ENCODE assay signal across 8 cellular contexts in the genomic region with DNA sequence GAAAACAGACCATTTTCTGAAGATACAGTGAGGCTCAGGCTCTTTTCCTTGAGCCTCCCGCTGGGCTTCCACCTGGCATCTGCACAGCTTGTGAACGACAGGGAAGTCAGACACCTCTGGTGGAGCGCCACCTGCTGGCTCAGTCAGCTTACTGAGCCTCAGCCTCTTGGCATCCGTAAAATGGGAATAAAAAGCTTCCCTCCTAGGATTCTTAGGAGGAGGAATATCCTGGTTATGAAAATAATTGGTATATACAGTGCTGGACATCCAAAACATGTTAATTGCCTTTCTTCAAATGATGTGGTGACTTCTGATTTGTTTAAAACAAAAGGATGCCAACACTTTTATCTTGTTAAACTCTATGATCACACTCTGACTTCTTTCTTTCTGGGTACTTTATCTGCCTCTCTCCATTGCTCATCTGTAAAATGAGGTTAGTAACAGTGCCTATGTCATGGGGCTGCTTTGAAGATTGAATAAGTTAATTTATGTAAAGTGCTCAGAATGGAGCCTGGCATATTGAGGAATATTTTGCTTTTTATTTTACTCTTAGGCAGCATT.
DNase-seq lines count a peak whose midpoint lies in the region; ATAC-seq and TF ChIP-seq lines count a peak whose summit lies in the region.

No MANE protein-coding gene starts in this region.

- H3K36me3 ChIP-seq in heart right ventricle, result peaks cover 0 to 23% (median 0%) of the 10 kb centered on the region in 9 donors

- DNase-seq in DMS153 (lab: John Stamatoyannopoulos, UW) (peak; percentile 57), KBM-7 (peak; percentile 34), SHP77 (lab: John Stamatoyannopoulos, UW) (peak; percentile 58 to 76), heart right ventricle (peak; percentile 79 to 86), putamen (ENCODE audit: low spot score) (peak; percentile 15), SIG-M5 treated with dmso at 0.1 percent for 504 hours (lab: John Stamatoyannopoulos, UW; ENCODE audit: unreplicated experiment) (no peak)

- peak; percentile 64 to 93 (median 86) for TF ChIP-seq CTCF in heart right ventricle (IDR thresholded peaks at IDR 0.05)

- in situ Hi-C loops in KBM-7 (cut with MboI; ENCODE audit: low pct_unique_long_range_greater_than_20kb, low sequenced_read_pairs), result no loop called here

- H3K27me3 ChIP-seq in heart right ventricle, result no peaks in the 10 kb centered on the region

- peaks cover 12% of the 10 kb centered on the region for H3K4me1 Mint-ChIP-seq in activated naive CD8-positive, alpha-beta T cell (ENCODE audit: low read depth)

- H3K4me3 Mint-ChIP-seq in activated naive CD8-positive, alpha-beta T cell, result peak overlapping the region; percentile 33

- intact Hi-C loops in heart right ventricle (cut with DNase I), result loop anchor here in 7 of 10 donors (1.0 to 10.0 kb wide), 7 partner anchors 59 to 686 kb away; partner anchors contain the start of gene MAMDC2 (in 1 of the 7)

- no peaks in the 10 kb centered on the region for H3K9me3 ChIP-seq in heart right ventricle

- peaks cover 0 to 19% (median 8%) of the 10 kb centered on the region in 9 donors for H3K4me1 ChIP-seq in heart right ventricle

- no peaks in the 10 kb centered on the region for H3K9me3 Mint-ChIP-seq in activated naive CD8-positive, alpha-beta T cell (ENCODE audit: low read depth)

- H3K4me3 ChIP-seq in heart right ventricle, result no peak overlapping the region

- peaks cover 3% of the 10 kb centered on the region for H3K36me3 Mint-ChIP-seq in activated naive CD8-positive, alpha-beta T cell

- H3K27ac Mint-ChIP-seq in activated naive CD8-positive, alpha-beta T cell, result no peak overlapping the region

- H3K27me3 Mint-ChIP-seq in activated naive CD8-positive, alpha-beta T cell, result peaks cover 15% of the 10 kb centered on the region

- ATAC-seq in GM21515 (IDR thresholded peaks at IDR 0.05; ENCODE audit: unreplicated experiment) (peak; percentile 82), heart right ventricle (peak in 7 of 8 donors; percentile 74 to 87 (median 81))

- WGBS in heart right ventricle, 2 donors, result 12 to 14% methylated on average over 4 of the region's 4 CpGs

- peak overlapping the region in 5 of 10 donors; percentile 1 to 54 (median 13) for H3K27ac ChIP-seq in heart right ventricle
